ENCODE assay signal across 1 cellular context in the genomic region with DNA sequence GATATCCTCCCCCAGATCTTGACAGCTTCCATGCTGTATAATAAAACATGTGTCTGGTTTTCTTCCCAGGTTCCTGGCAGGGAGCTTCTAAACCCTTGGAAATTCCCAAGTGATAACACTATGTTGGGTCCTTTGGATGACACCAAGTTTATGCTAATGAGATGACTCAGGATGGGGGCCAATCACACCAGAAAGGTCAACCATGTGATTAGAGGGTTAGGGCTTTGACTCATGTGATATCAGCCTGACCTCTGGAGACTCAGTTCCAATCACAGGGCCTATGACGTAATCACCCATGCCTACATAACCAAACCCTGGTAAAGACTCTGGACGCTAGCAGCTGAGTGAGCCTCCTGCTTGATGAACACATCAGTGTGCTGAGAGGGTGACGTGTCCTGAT.
A peak's percentile ranks its signal among the peaks of the same experiment; 100 is the strongest.
TF ChIP-seq lines count a peak whose summit lies in the region.

No MANE protein-coding gene starts in this region.

TF ChIP-seq in HEK293, 187 proteins besides CTCF, POLR2A, EP300 and RAD21 (continued from another document):
- TF ChIP-seq, protein P1, sequence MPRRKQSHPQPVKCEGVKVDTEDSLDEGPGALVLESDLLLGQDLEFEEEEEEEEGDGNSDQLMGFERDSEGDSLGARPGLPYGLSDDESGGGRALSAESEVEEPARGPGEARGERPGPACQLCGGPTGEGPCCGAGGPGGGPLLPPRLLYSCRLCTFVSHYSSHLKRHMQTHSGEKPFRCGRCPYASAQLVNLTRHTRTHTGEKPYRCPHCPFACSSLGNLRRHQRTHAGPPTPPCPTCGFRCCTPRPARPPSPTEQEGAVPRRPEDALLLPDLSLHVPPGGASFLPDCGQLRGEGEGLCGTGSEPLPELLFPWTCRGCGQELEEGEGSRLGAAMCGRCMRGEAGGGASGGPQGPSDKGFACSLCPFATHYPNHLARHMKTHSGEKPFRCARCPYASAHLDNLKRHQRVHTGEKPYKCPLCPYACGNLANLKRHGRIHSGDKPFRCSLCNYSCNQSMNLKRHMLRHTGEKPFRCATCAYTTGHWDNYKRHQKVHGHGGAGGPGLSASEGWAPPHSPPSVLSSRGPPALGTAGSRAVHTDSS (tag by site-specific recombination; IDR thresholded peaks at IDR 0.05), result no peak
- TF ChIP-seq HOXA7 (CRISPR knock-in tag; IDR thresholded peaks at IDR 0.05; ENCODE audit: borderline replicate concordance) (no peak), SCRT1 (tag by site-specific recombination; IDR thresholded peaks at IDR 0.05; ENCODE audit: borderline replicate concordance) (no peak), ZNF362 (tag by site-specific recombination; IDR thresholded peaks at IDR 0.05) (no peak), ZNF133 (tag by site-specific recombination; IDR thresholded peaks at IDR 0.05) (no peak), ZEB2 (tag by site-specific recombination; IDR thresholded peaks at IDR 0.05) (no peak), IKZF3 (tag by site-specific recombination; IDR thresholded peaks at IDR 0.05) (no peak), AEBP2 (tag by site-specific recombination; IDR thresholded peaks at IDR 0.05; ENCODE audit: borderline replicate concordance) (no peak), ZNF501 (tag by site-specific recombination; IDR thresholded peaks at IDR 0.05) (no peak), TCF7L2 (IDR thresholded peaks at IDR 0.05; ENCODE audit: borderline replicate concordance, low read depth, low read length) (no peak), MEIS1 (CRISPR knock-in tag; IDR thresholded peaks at IDR 0.05; ENCODE audit: borderline replicate concordance) (no peak), PRDM1 (tag by site-specific recombination; IDR thresholded peaks at IDR 0.05) (no peak), SP2 (tag by site-specific recombination; IDR thresholded peaks at IDR 0.05) (no peak), ZBTB21 (tag by site-specific recombination; IDR thresholded peaks at IDR 0.05) (peak; percentile 51; the same call in 1 of the 2 replicates), ZNF214 (tag by site-specific recombination; IDR thresholded peaks at IDR 0.05; ENCODE audit: borderline replicate concordance) (no peak), ZNF791 (tag by site-specific recombination; IDR thresholded peaks at IDR 0.05) (no peak), ZNF114 (tag by site-specific recombination; IDR thresholded peaks at IDR 0.05) (no peak), KLF17 (tag by site-specific recombination; IDR thresholded peaks at IDR 0.05) (no peak), SP7 (tag by site-specific recombination; IDR thresholded peaks at IDR 0.05) (peak; percentile 72), ZNF211 (tag by site-specific recombination; IDR thresholded peaks at IDR 0.05; ENCODE audit: low read depth) (no peak), GLIS2 (tag by site-specific recombination; IDR thresholded peaks at IDR 0.05) (0 out of 2 replicates have a peak, but pooled peaks have one; percentile 9), YY2 (tag by site-specific recombination; IDR thresholded peaks at IDR 0.05) (no peak)
- TF ChIP-seq, protein P2, sequence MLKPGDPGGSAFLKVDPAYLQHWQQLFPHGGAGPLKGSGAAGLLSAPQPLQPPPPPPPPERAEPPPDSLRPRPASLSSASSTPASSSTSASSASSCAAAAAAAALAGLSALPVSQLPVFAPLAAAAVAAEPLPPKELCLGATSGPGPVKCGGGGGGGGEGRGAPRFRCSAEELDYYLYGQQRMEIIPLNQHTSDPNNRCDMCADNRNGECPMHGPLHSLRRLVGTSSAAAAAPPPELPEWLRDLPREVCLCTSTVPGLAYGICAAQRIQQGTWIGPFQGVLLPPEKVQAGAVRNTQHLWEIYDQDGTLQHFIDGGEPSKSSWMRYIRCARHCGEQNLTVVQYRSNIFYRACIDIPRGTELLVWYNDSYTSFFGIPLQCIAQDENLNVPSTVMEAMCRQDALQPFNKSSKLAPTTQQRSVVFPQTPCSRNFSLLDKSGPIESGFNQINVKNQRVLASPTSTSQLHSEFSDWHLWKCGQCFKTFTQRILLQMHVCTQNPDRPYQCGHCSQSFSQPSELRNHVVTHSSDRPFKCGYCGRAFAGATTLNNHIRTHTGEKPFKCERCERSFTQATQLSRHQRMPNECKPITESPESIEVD (tag by site-specific recombination; IDR thresholded peaks at IDR 0.05), result no peak
